Comparison of ENCODE assay signal across 8 cellular contexts in the genomic region with DNA sequence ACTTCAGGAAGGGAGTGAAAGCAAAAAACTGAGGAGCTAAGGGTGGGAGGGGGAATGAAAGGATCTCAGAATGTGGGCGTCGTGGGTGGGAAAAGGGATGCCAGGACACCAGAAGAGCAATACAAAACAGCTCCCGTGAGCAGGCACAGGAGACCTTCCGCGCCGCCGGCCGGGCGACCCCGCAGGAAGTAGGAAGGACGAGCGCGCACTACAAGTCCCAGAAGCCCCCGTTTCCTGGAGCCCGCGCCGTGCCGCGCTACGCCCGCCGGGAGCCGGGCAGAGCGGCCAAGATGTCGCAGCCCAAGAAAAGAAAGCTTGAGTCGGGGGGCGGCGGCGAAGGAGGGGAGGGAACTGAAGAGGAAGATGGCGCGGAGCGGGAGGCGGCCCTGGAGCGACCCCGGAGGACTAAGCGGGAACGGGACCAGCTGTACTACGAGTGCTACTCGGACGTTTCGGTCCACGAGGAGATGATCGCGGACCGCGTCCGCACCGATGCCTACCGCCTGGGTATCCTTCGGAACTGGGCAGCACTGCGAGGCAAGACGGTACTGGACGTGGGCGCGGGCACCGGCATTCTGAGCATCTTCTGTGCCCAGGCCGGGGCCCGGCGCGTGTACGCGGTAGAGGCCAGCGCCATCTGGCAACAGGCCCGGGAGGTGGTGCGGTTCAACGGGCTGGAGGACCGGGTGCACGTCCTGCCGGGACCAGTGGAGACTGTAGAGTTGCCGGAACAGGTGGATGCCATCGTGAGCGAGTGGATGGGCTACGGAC. TPM values are rescaled to one million over a fixed set of nuclear protein-coding genes. Genes with fewer than 3 reads are reported as not detected.
DNase-seq lines count a peak whose midpoint lies in the region; ATAC-seq and TF ChIP-seq lines count a peak whose summit lies in the region.

A gene (plus strand): TSS at position 249 of the 771 bp plus-strand sequence. CDS start 42 bp downstream, at position 291.

- peak within 1 kb of the TSS; percentile 89 for H3K4me3 Mint-ChIP-seq in activated CD4-positive, alpha-beta T cell treated with anti-CD3 and anti-CD28 coated beads for 36 hours

- intact Hi-C loops in activated CD4-positive, alpha-beta T cell treated with anti-CD3 and anti-CD28 coated beads for 36 hours (cut with DNase I, micrococcal nuclease), result loop anchor here (2.0 to 10.0 kb wide), 4 partner anchors 84 to 908 kb away; a partner anchor contains a TSS

- peak within 1 kb of the TSS; percentile 67 for H3K27ac ChIP-seq in cingulate gyrus (ENCODE audit: low read depth, low read length)
- H3K27ac ChIP-seq in layer of hippocampus (ENCODE audit: low read depth, low read length), result peak within 1 kb of the TSS; percentile 68

- H3K9me3 Mint-ChIP-seq in activated CD4-positive, alpha-beta T cell treated with anti-CD3 and anti-CD28 coated beads for 36 hours (ENCODE audit: low read depth), result no peaks in the 10 kb centered on the region

- DNase-seq in AG10803 (ENCODE audit: low read depth), result peak; percentile 62
- DNase-seq in NCI-H446 treated with DMSO at 0.1 percent for 48 hours (lab: John Stamatoyannopoulos, UW), result peak; percentile 89
- DNase-seq in activated CD4-positive, alpha-beta T cell treated with anti-CD3 and anti-CD28 coated beads for 36 hours, result peak; percentile 89
- peak; percentile 50 to 79 (median 73) for DNase-seq in stimulated activated CD4-positive, alpha-beta T cell treated with anti-CD3 and anti-CD28 coated beads, Interleukin-1b, Interleukin-23, amount 100 ng/mL, for 24 hours (ENCODE audit: low read depth in 4 of 4, low spot score in 1 of 4)

- no peaks in the 10 kb centered on the region for H3K27me3 ChIP-seq in layer of hippocampus (ENCODE audit: control insufficient read depth, insufficient read depth, low read length)

- CTCF ChIA-PET in activated CD4-positive, alpha-beta T cell treated with anti-CD3 and anti-CD28 coated beads for 36 hours (lab: Charles Lee), result interaction anchor here (0.6 to 1.7 kb wide), 6 partner anchors 9 to 410 kb away, joined by 3 to 7 read pairs (median 4); no protein-coding TSS in a partner anchor

- TF ChIP-seq CTCF in AG10803 (conservative IDR thresholded peaks at IDR 0.05; ENCODE audit: low read length), result no peak

- ATAC-seq in GM19025 (IDR thresholded peaks at IDR 0.05; ENCODE audit: low read depth, unreplicated experiment) (peak; percentile 88), HG03342 (IDR thresholded peaks at IDR 0.05; ENCODE audit: unreplicated experiment) (peak; percentile 97)
- peak; percentile 94 for ATAC-seq in activated CD4-positive, alpha-beta T cell treated with anti-CD3 and anti-CD28 coated beads for 36 hours

- peaks cover 25% of the 10 kb centered on the region for H3K36me3 Mint-ChIP-seq in activated CD4-positive, alpha-beta T cell treated with anti-CD3 and anti-CD28 coated beads for 36 hours (ENCODE audit: low read depth)

- H3K27me3 Mint-ChIP-seq in activated CD4-positive, alpha-beta T cell treated with anti-CD3 and anti-CD28 coated beads for 36 hours, result no peaks in the 10 kb centered on the region

- H3K27ac Mint-ChIP-seq in activated CD4-positive, alpha-beta T cell treated with anti-CD3 and anti-CD28 coated beads for 36 hours, result peak within 1 kb of the TSS; percentile 93

- POLR2A ChIA-PET in activated CD4-positive, alpha-beta T cell treated with anti-CD3 and anti-CD28 coated beads for 36 hours (lab: Charles Lee), result no interaction called here

- H3K4me3 ChIP-seq in AG10803 (ENCODE audit: low read length), result peak within 1 kb of the TSS; percentile 92

- H3K4me1 Mint-ChIP-seq in activated CD4-positive, alpha-beta T cell treated with anti-CD3 and anti-CD28 coated beads for 36 hours, result peaks cover 17% of the 10 kb centered on the region

RNA-seq across cellular contexts. Expression of the gene that starts here (rescaled TPM):
- total RNA-seq in activated CD4-positive, alpha-beta T cell treated with anti-CD3 and anti-CD28 coated beads for 36 hours, result 10 to 100 TPM; 13.3 to 15.4 TPM

Comparison
In these comparisons a context has a peak if more than half of its experiments do, and no peak if none do; other contexts are left out.
1. Peak in every context shown above with its lines: DNase-seq, ATAC-seq, H3K4me3 ChIP-seq and H3K27ac ChIP-seq.